Comparison of ENCODE assay signal across 8 cellular contexts in genomic region chr1:241627453-241628329, GRCh38. TPM values are rescaled to one million over a fixed set of nuclear protein-coding genes. Genes with fewer than 3 reads are reported as not detected.
DNase-seq lines count a peak whose midpoint lies in the region; ATAC-seq and TF ChIP-seq lines count a peak whose summit lies in the region.

No MANE protein-coding gene starts in this region.

- H3K9ac ChIP-seq in SK-N-SH = no peak overlapping the region

- H3K4me2 ChIP-seq in SK-N-SH = no peak overlapping the region

- peak; percentile 58 for DNase-seq in activated CD4-positive, alpha-beta T cell treated with anti-CD3 and anti-CD28 coated beads for 36 hours
- DNase-seq in activated CD4-positive, alpha-beta T cell treated with anti-CD3 and anti-CD28 coated beads for 1 hour = no peak
- no peak for DNase-seq in SK-N-SH
- peak; percentile 57 for DNase-seq in cerebellar cortex (ENCODE audit: low spot score)
- DNase-seq in midbrain (lab: John Stamatoyannopoulos, UW) = peak; percentile 39
- no peak for DNase-seq in 8988T

- POLR2A ChIA-PET in activated CD4-positive, alpha-beta T cell treated with anti-CD3 and anti-CD28 coated beads for 36 hours (lab: Charles Lee) = no interaction called here
- POLR2A ChIA-PET in SK-N-SH (lab: Yijun Ruan, JAX) = no interaction called here

- peaks cover 12% of the 10 kb centered on the region for H3F3A ChIP-seq in SK-N-SH (replicated peaks; ENCODE audit: insufficient read depth)

- H3K4me1 ChIP-seq in SK-N-SH (ENCODE audit: control insufficient read depth in 1 of 2, insufficient read depth in 2 of 2, low read depth in 1 of 2, low read length in 1 of 2) = no peaks in the 10 kb centered on the region; a peak in 1 of 4 replicates

- H3K36me3 Mint-ChIP-seq in activated CD4-positive, alpha-beta T cell treated with anti-CD3 and anti-CD28 coated beads for 36 hours (ENCODE audit: low read depth) = peaks cover 10% of the 10 kb centered on the region

- no peaks in the 10 kb centered on the region for H3K9me3 ChIP-seq in SK-N-SH

- peak overlapping the region; percentile 1 for H3K4me3 Mint-ChIP-seq in activated CD4-positive, alpha-beta T cell treated with anti-CD3 and anti-CD28 coated beads for 36 hours

- H3K27me3 Mint-ChIP-seq in activated CD4-positive, alpha-beta T cell treated with anti-CD3 and anti-CD28 coated beads for 36 hours = no peaks in the 10 kb centered on the region

- no peaks in the 10 kb centered on the region for H3K79me2 ChIP-seq in SK-N-SH (ENCODE audit: insufficient read depth)

- peaks cover 22% of the 10 kb centered on the region for H3K4me1 Mint-ChIP-seq in activated CD4-positive, alpha-beta T cell treated with anti-CD3 and anti-CD28 coated beads for 36 hours

- peak overlapping the region; percentile 44 for H3K27ac Mint-ChIP-seq in activated CD4-positive, alpha-beta T cell treated with anti-CD3 and anti-CD28 coated beads for 36 hours

- peak; percentile 62 for TF ChIP-seq RAD21 in SK-N-SH (IDR thresholded peaks at IDR 0.05; ENCODE audit: low read length)

- no peaks in the 10 kb centered on the region for H4K20me1 ChIP-seq in SK-N-SH (ENCODE audit: insufficient read depth)

- no peak overlapping the region for H2AFZ ChIP-seq in SK-N-SH (ENCODE audit: low read depth)

- intact Hi-C loops in activated CD4-positive, alpha-beta T cell treated with anti-CD3 and anti-CD28 coated beads for 36 hours (cut with DNase I, micrococcal nuclease) = loop anchor here (1.0 kb wide), 2 partner anchors 16 to 96 kb away; no protein-coding TSS in a partner anchor

- no peak for TF ChIP-seq EP300 in SK-N-SH (IDR thresholded peaks at IDR 0.05; ENCODE audit: borderline replicate concordance in 1 of 2, low read depth in 1 of 2, low read length in 1 of 2)

- no peaks in the 10 kb centered on the region for H3K9me3 Mint-ChIP-seq in activated CD4-positive, alpha-beta T cell treated with anti-CD3 and anti-CD28 coated beads for 36 hours (ENCODE audit: low read depth)

- no peak overlapping the region for H3K27ac ChIP-seq in SK-N-SH (ENCODE audit: low read depth in 2 of 2, low read length in 1 of 2)

- H3K36me3 ChIP-seq in SK-N-SH (replicated peaks in 1 of 2; ENCODE audit: control insufficient read depth in 1 of 2, insufficient read depth in 2 of 2, low read length in 1 of 2) = peaks cover 8 to 11% of the 10 kb centered on the region in 2 experiments

- CTCF ChIA-PET in activated CD4-positive, alpha-beta T cell treated with anti-CD3 and anti-CD28 coated beads for 36 hours (lab: Charles Lee) = interaction anchor here (0.6 to 2.7 kb wide), 18 partner anchors 8 to 221 kb away, joined by 3 to 34 read pairs (median 4); partner anchors contain the start of genes CHML, FH, KMO and OPN3
- CTCF ChIA-PET in SK-N-SH (lab: Yijun Ruan, JAX) = interaction anchor here (1.0 to 4.2 kb wide), 10 partner anchors 8 to 740 kb away, joined by 3 to 41 read pairs (median 6); partner anchors contain the start of gene KMO

- WGBS in SK-N-SH (ENCODE audit: low lambda C conversion rate) = 65% methylated on average over 9 of the region's 9 CpGs

- TF ChIP-seq CTCF in SK-N-SH (IDR thresholded peaks at IDR 0.05) = peak; percentile 82

- H3K27me3 ChIP-seq in SK-N-SH (ENCODE audit: insufficient read depth) = no peaks in the 10 kb centered on the region

- no peak overlapping the region for H3K4me3 ChIP-seq in SK-N-SH (ENCODE audit: low read depth in 2 of 2, low read length in 1 of 2)

- no peaks in the 10 kb centered on the region; the same call in 1 of the 2 replicates for H3K9me2 ChIP-seq in SK-N-SH

- ATAC-seq in activated CD4-positive, alpha-beta T cell treated with anti-CD3 and anti-CD28 coated beads for 36 hours = peak; percentile 89
- ATAC-seq in GM21367 (IDR thresholded peaks at IDR 0.05; ENCODE audit: unreplicated experiment) (peak; percentile 65), HG03565 (IDR thresholded peaks at IDR 0.05; ENCODE audit: unreplicated experiment) (peak; percentile 51)

TF ChIP-seq in SK-N-SH, 30 proteins besides CTCF, POLR2A, EP300 and RAD21:
- TF ChIP-seq IRF3 (IDR thresholded peaks at IDR 0.05; ENCODE audit: low read depth, low read length) (no peak), SMC3 (IDR thresholded peaks at IDR 0.05; ENCODE audit: low read depth, low read length) (peak; percentile 64), FOSL2 (IDR thresholded peaks at IDR 0.05; ENCODE audit: borderline replicate concordance, low read depth) (0 out of 2 replicates have a peak, but pooled peaks have one; percentile 29), JUND (IDR thresholded peaks at IDR 0.05) (0 out of 2 replicates have a peak, but pooled peaks have one; percentile 8), CHD2 (IDR thresholded peaks at IDR 0.05; ENCODE audit: low read length, partially characterized antibody) (no peak)

RNA-seq across cellular contexts. Expression of gene CHML, which starts 12.5 kb away (rescaled TPM):
- total RNA-seq in activated CD4-positive, alpha-beta T cell treated with anti-CD3 and anti-CD28 coated beads for 36 hours = 10 to 100 TPM; 13.4 to 16.5 TPM
- polyA plus RNA-seq in SK-N-SH (2012; rRNA removed) = 3.0 and 4.1 TPM in 2 replicates
- polyA plus RNA-seq in SK-N-SH (2012; cell fraction: cytosol; rRNA removed) = 4.2 and 4.4 TPM in 2 replicates
- 1.4 and 5.2 TPM in 2 replicates for polyA plus RNA-seq in SK-N-SH (2012; cell fraction: nucleus; rRNA removed)

RNA-seq across cellular contexts. Expression of gene OPN3, which starts 12.5 kb away (rescaled TPM):
- 10 to 100 TPM; 10.8 to 12.2 TPM for total RNA-seq in activated CD4-positive, alpha-beta T cell treated with anti-CD3 and anti-CD28 coated beads for 36 hours
- 7.8 and 11.0 TPM in 2 replicates for polyA plus RNA-seq in SK-N-SH (2012; rRNA removed)
- polyA plus RNA-seq in SK-N-SH (2012; cell fraction: cytosol; rRNA removed) = 14.8 and 15.3 TPM in 2 replicates
- polyA plus RNA-seq in SK-N-SH (2012; cell fraction: nucleus; rRNA removed) = 1.4 and 3.7 TPM in 2 replicates

RNA-seq across cellular contexts. Expression of gene WDR64, which starts 24.4 kb away (rescaled TPM):
- total RNA-seq in activated CD4-positive, alpha-beta T cell treated with anti-CD3 and anti-CD28 coated beads for 36 hours = not detected
- polyA plus RNA-seq in SK-N-SH (2012; rRNA removed) = not detected in 2 replicates
- not detected in 2 replicates for polyA plus RNA-seq in SK-N-SH (2012; cell fraction: cytosol; rRNA removed)
- polyA plus RNA-seq in SK-N-SH (2012; cell fraction: nucleus; rRNA removed) = not detected in 2 replicates

Comparison
In these comparisons a context has a peak if more than half of its experiments do, and no peak if none do; other contexts are left out.
1. DNase-seq: peak in activated CD4-positive, alpha-beta T cell treated with anti-CD3 and anti-CD28 coated beads for 36 hours (single experiment), cerebellar cortex (single experiment) and midbrain (single experiment); none in activated CD4-positive, alpha-beta T cell treated with anti-CD3 and anti-CD28 coated beads for 1 hour (single experiment), SK-N-SH (single experiment) and 8988T (single experiment).
2. Peak in every context shown above with its lines, with median percentiles within 50 percentile points of each other: ATAC-seq.